30 cellular contexts compared by ENCODE assay signal in the genomic region with DNA sequence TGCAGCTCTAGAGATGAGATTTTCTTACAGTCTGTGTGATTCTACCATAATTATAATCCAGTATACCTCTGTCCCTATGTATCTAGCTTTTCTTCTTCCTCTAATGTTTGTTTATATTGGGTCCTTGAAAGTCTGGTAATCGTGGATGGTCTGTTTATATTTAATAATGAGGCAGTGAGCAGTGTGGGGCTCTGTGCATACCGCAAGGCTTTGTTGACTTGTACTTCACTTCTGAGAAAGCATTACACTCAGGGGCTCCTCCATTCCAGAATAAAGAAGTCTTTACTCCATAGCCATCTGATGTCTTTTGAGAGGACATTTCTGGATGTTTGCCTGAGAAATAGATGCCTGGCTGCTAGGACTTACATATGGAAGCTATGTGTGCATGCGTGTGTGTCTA. TPM values are rescaled to one million over a fixed set of nuclear protein-coding genes. Genes with fewer than 3 reads are reported as not detected.
"Had no signal": no experiment of that assay in that cellular context is flagged by ENCODE, and none has a peak within 500 bp of the region (broad histone marks: within the 10 kb centered on the region; RNA-seq: fewer than 3 reads in every experiment).

No MANE protein-coding gene starts in this region.

- H3K9me3 Mint-ChIP-seq: activated CD4-positive, alpha-beta T cell treated with anti-CD3 and anti-CD28 coated beads, Interleukin-2, amount 10 ng/mL, durations not matched to agents 7 days and 5 days; nephron progenitor cell; WTC11 had no signal

- H3K27ac Mint-ChIP-seq: activated CD4-positive, alpha-beta T cell treated with anti-CD3 and anti-CD28 coated beads, Interleukin-2, amount 10 ng/mL, durations not matched to agents 7 days and 5 days; activated CD8-positive, alpha-beta T cell treated with anti-CD3 and anti-CD28 coated beads for 36 hours; activated T-helper 17 cell treated with anti-CD3 and anti-CD28 coated beads, Interleukin-2, amount 50 U/mL, for 72 hours; effector memory CD8-positive, alpha-beta T cell; nephron progenitor cell; stimulated activated effector memory CD8-positive, alpha-beta T cell treated with anti-CD3 and anti-CD28 coated beads, Interleukin-12 subunit alpha, Interleukin-12 subunit beta, amount 100 ng/mL, for 72 hours; stimulated activated naive CD8-positive, alpha-beta T cell treated with anti-CD3 and anti-CD28 coated beads, Interleukin-15, Interleukin-2, amounts not matched to agents 100 ng/mL and 50 ng/mL, for 24 hours; T-helper 17 cell; WTC11 had no signal

- H3K4me1 Mint-ChIP-seq: activated CD4-positive, alpha-beta T cell treated with anti-CD3 and anti-CD28 coated beads, Interleukin-2, amount 10 ng/mL, durations not matched to agents 7 days and 5 days; activated T-helper 17 cell treated with anti-CD3 and anti-CD28 coated beads, Interleukin-2, amount 50 U/mL, for 72 hours; stimulated activated effector memory CD8-positive, alpha-beta T cell treated with anti-CD3 and anti-CD28 coated beads, Interleukin-12 subunit alpha, Interleukin-12 subunit beta, amount 100 ng/mL, for 72 hours; T-helper 17 cell; WTC11 had no signal

- H3K9me3 ChIP-seq: left ventricle myocardium inferior, pancreas, prostate gland, thoracic aorta had no signal

- DNase-seq: activated CD4-positive, alpha-beta T cell treated with anti-CD3 and anti-CD28 coated beads for 1 hour; activated CD4-positive, alpha-beta T cell treated with anti-CD3 and anti-CD28 coated beads, Interleukin-2, amount 10 ng/mL, durations not matched to agents 7 days and 5 days; activated CD8-positive, alpha-beta T cell treated with anti-CD3 and anti-CD28 coated beads for 36 hours; activated gamma-delta T cell treated with Interleukin-2 at 50 U/mL for 16 hours; activated naive CD4-positive, alpha-beta T cell treated with anti-CD3 and anti-CD28 coated beads, Interleukin-2, amount 50 U/mL, for 16 hours; activated T-cell treated with anti-CD3 and anti-CD28 coated beads, Interleukin-2, amount 50 U/mL, for 4 hours; amygdala; cerebellar nuclear complex; cortex of kidney; effector memory CD8-positive, alpha-beta T cell; foreskin fibroblast; head of caudate nucleus; islet precursor cell; left ventricle myocardium inferior; nephron progenitor cell; nucleus accumbens; pancreas; retina; stimulated activated CD4-positive, alpha-beta T cell treated with anti-CD3 and anti-CD28 coated beads, Interleukin-4, amount 100 ng/mL, for 24 hours; T-helper 17 cell; trophoblast cell had no signal

- H3K27ac ChIP-seq: left ventricle myocardium inferior, pancreas, prostate gland, skin epidermis, thoracic aorta had no signal

- H3K4me1 ChIP-seq: pancreas, prostate gland had no signal

- ATAC-seq: activated CD8-positive, alpha-beta T cell treated with anti-CD3 and anti-CD28 coated beads for 36 hours; activated T-cell treated with anti-CD3 and anti-CD28 coated beads, Interleukin-2, amount 50 U/mL, for 4 hours; activated T-helper 17 cell treated with anti-CD3 and anti-CD28 coated beads, Interleukin-2, amount 50 U/mL, for 72 hours; effector memory CD8-positive, alpha-beta T cell; pancreas; sciatic nerve; stimulated activated effector memory CD8-positive, alpha-beta T cell treated with anti-CD3 and anti-CD28 coated beads, Interleukin-12 subunit alpha, Interleukin-12 subunit beta, amount 100 ng/mL, for 72 hours; T-helper 17 cell; WTC11 had no signal

- H3K4me3 ChIP-seq: left ventricle myocardium inferior, lung, pancreas, prostate gland, skin epidermis, thoracic aorta had no signal

- H3K36me3 Mint-ChIP-seq: stimulated activated effector memory CD8-positive, alpha-beta T cell treated with anti-CD3 and anti-CD28 coated beads, Interleukin-12 subunit alpha, Interleukin-12 subunit beta, amount 100 ng/mL, for 72 hours; WTC11 had no signal

- H3K27me3 ChIP-seq: pancreas had no signal

- H3K27me3 Mint-ChIP-seq: effector memory CD8-positive, alpha-beta T cell had no signal

- H3K4me3 Mint-ChIP-seq: activated CD4-positive, alpha-beta T cell treated with anti-CD3 and anti-CD28 coated beads, Interleukin-2, amount 10 ng/mL, durations not matched to agents 7 days and 5 days; activated CD8-positive, alpha-beta T cell treated with anti-CD3 and anti-CD28 coated beads for 36 hours; activated T-cell treated with anti-CD3 and anti-CD28 coated beads, Interleukin-2, amount 50 U/mL, for 4 hours; activated T-helper 17 cell treated with anti-CD3 and anti-CD28 coated beads, Interleukin-2, amount 50 U/mL, for 72 hours; effector memory CD8-positive, alpha-beta T cell; nephron progenitor cell; stimulated activated effector memory CD8-positive, alpha-beta T cell treated with anti-CD3 and anti-CD28 coated beads, Interleukin-12 subunit alpha, Interleukin-12 subunit beta, amount 100 ng/mL, for 72 hours; stimulated activated naive CD8-positive, alpha-beta T cell treated with anti-CD3 and anti-CD28 coated beads, Interleukin-15, Interleukin-2, amounts not matched to agents 100 ng/mL and 50 ng/mL, for 24 hours; T-helper 17 cell; WTC11 had no signal

- H3K36me3 ChIP-seq: left ventricle myocardium inferior, pancreas, prostate gland, thoracic aorta had no signal

RNA-seq across cellular contexts. Expression of a gene that starts 4.5 kb away (rescaled TPM):
- total RNA-seq: activated CD4-positive, alpha-beta T cell treated with anti-CD3 and anti-CD28 coated beads, Interleukin-2, amount 10 ng/mL, durations not matched to agents 7 days and 5 days; activated CD8-positive, alpha-beta T cell treated with anti-CD3 and anti-CD28 coated beads for 36 hours; activated T-helper 17 cell treated with anti-CD3 and anti-CD28 coated beads, Interleukin-2, amount 50 U/mL, for 72 hours had no signal
